Comparison of ENCODE assay signal across 10 cellular contexts in genomic region chr15:68816158-68816557, GRCh38. TPM values are rescaled to one million over a fixed set of nuclear protein-coding genes. Genes with fewer than 3 reads are reported as not detected.
DNase-seq lines count a peak whose midpoint lies in the region; ATAC-seq and TF ChIP-seq lines count a peak whose summit lies in the region.
"Had no signal": no experiment of that assay in that cellular context is flagged by ENCODE, and none has a peak within 500 bp of the region (broad histone marks: within the 10 kb centered on the region; RNA-seq: fewer than 3 reads in every experiment).

No MANE protein-coding gene starts in this region.

- intact Hi-C loops in lower lobe of right lung (cut with DNase I) (no loop called here), tibial artery (cut with DNase I; ENCODE audit: low total_unique reads) (loop anchor here (5.0 kb wide), 1 partner anchor 39 kb away; no protein-coding TSS in a partner anchor)

- H3K4me3 ChIP-seq in lower lobe of right lung, result peak overlapping the region; percentile 96
- H3K4me3 ChIP-seq in tibial artery, result no peak overlapping the region

- peaks cover 16 to 21% of the 10 kb centered on the region in 2 donors for H3K36me3 Mint-ChIP-seq in activated T-cell treated with anti-CD3 and anti-CD28 coated beads, Interleukin-2, amount 50 U/mL, for 72 hours (ENCODE audit: insufficient read depth in 2 of 2)
- peaks cover 71% of the 10 kb centered on the region for H3K36me3 Mint-ChIP-seq in activated T-helper 17 cell treated with anti-CD3 and anti-CD28 coated beads, Interleukin-2, amount 50 U/mL, for 72 hours (ENCODE audit: low read depth)

- no peak for TF ChIP-seq CTCF in lower lobe of right lung (IDR thresholded peaks at IDR 0.05)
- no peak for TF ChIP-seq CTCF in tibial artery (IDR thresholded peaks at IDR 0.05)

- ATAC-seq in activated T-cell treated with anti-CD3 and anti-CD28 coated beads, Interleukin-2, amount 50 U/mL, for 72 hours (replicated peaks in 1 of 2), result no peak
- no peak for ATAC-seq in activated T-helper 17 cell treated with anti-CD3 and anti-CD28 coated beads, Interleukin-2, amount 50 U/mL, for 72 hours (replicated peaks)
- ATAC-seq in lower lobe of right lung (no peak), GM21576 (IDR thresholded peaks at IDR 0.05; ENCODE audit: unreplicated experiment) (no peak), HG03159 (IDR thresholded peaks at IDR 0.05; ENCODE audit: unreplicated experiment) (no peak)

- peaks cover 53% of the 10 kb centered on the region for H3K4me1 Mint-ChIP-seq in activated T-cell treated with anti-CD3 and anti-CD28 coated beads, Interleukin-2, amount 50 U/mL, for 72 hours (ENCODE audit: low read depth)
- H3K4me1 Mint-ChIP-seq in activated T-helper 17 cell treated with anti-CD3 and anti-CD28 coated beads, Interleukin-2, amount 50 U/mL, for 72 hours, result peaks cover 30% of the 10 kb centered on the region

- H3K27ac Mint-ChIP-seq in activated T-cell treated with anti-CD3 and anti-CD28 coated beads, Interleukin-2, amount 50 U/mL, for 72 hours, result no peak overlapping the region
- H3K27ac Mint-ChIP-seq in activated T-helper 17 cell treated with anti-CD3 and anti-CD28 coated beads, Interleukin-2, amount 50 U/mL, for 72 hours, result peak overlapping the region; percentile 86

- no peaks in the 10 kb centered on the region for H3K9me3 Mint-ChIP-seq in activated T-cell treated with anti-CD3 and anti-CD28 coated beads, Interleukin-2, amount 50 U/mL, for 72 hours
- no peaks in the 10 kb centered on the region for H3K9me3 Mint-ChIP-seq in activated T-helper 17 cell treated with anti-CD3 and anti-CD28 coated beads, Interleukin-2, amount 50 U/mL, for 72 hours

- H3K4me1 ChIP-seq in lower lobe of right lung (peaks cover 54% of the 10 kb centered on the region), tibial artery (peaks cover 0 to 51% (median 23%) of the 10 kb centered on the region in 4 donors)

- H3K9me3 ChIP-seq in lower lobe of right lung (no peaks in the 10 kb centered on the region), tibial artery (no peaks in the 10 kb centered on the region)
- H3K9me3 ChIP-seq: BE2C had no signal

- H3K27me3 ChIP-seq in lower lobe of right lung (ENCODE audit: low read depth) (no peaks in the 10 kb centered on the region), tibial artery (no peaks in the 10 kb centered on the region)
- H3K27me3 ChIP-seq: BE2C had no signal

- peak overlapping the region; percentile 95 to 96 for H3K4me3 Mint-ChIP-seq in activated T-cell treated with anti-CD3 and anti-CD28 coated beads, Interleukin-2, amount 50 U/mL, for 72 hours
- peak overlapping the region; percentile 95 for H3K4me3 Mint-ChIP-seq in activated T-helper 17 cell treated with anti-CD3 and anti-CD28 coated beads, Interleukin-2, amount 50 U/mL, for 72 hours

- H3K36me3 ChIP-seq in lower lobe of right lung (no peaks in the 10 kb centered on the region), tibial artery (no peaks in the 10 kb centered on the region)

- H3K27ac ChIP-seq in lower lobe of right lung (peak overlapping the region; percentile 99), tibial artery (peak overlapping the region; percentile 97 to 99)

- H3K27me3 Mint-ChIP-seq in activated T-cell treated with anti-CD3 and anti-CD28 coated beads, Interleukin-2, amount 50 U/mL, for 72 hours (ENCODE audit: low read depth), result no peaks in the 10 kb centered on the region
- H3K27me3 Mint-ChIP-seq in activated T-helper 17 cell treated with anti-CD3 and anti-CD28 coated beads, Interleukin-2, amount 50 U/mL, for 72 hours, result no peaks in the 10 kb centered on the region

- DNase-seq in activated T-cell treated with anti-CD3 and anti-CD28 coated beads, Interleukin-2, amount 50 U/mL, for 72 hours, result no peak
- DNase-seq in activated T-cell treated with anti-CD3 and anti-CD28 coated beads for 4 hours (no peak), lower lobe of right lung (no peak), tibial artery (no peak), NCI-H1694 treated with DMSO at 0.1 percent for 48 hours (lab: John Stamatoyannopoulos, UW) (no peak)
- DNase-seq: BE2C, SIG-M5 had no signal

RNA-seq across cellular contexts. Expression of gene ANP32A, which starts 4.5 kb away (rescaled TPM):
- 100 to 1,000 TPM; 200 to 204 TPM for total RNA-seq in activated T-cell treated with anti-CD3 and anti-CD28 coated beads, Interleukin-2, amount 50 U/mL, for 72 hours
- total RNA-seq in activated T-helper 17 cell treated with anti-CD3 and anti-CD28 coated beads, Interleukin-2, amount 50 U/mL, for 72 hours, result 100 to 1,000 TPM; 130 to 221 TPM
- 129 TPM for total RNA-seq in lower lobe of right lung
